ENCODE assay signal across 12 cellular contexts in genomic region chr2:85710687-85711577, GRCh38. TPM values are rescaled to one million over a fixed set of nuclear protein-coding genes. Genes with fewer than 3 reads are reported as not detected.
DNase-seq lines count a peak whose midpoint lies in the region; ATAC-seq and TF ChIP-seq lines count a peak whose summit lies in the region.
"Had no signal": no experiment of that assay in that cellular context is flagged by ENCODE, and none has a peak within 500 bp of the region (broad histone marks: within the 10 kb centered on the region; RNA-seq: fewer than 3 reads in every experiment).

No MANE protein-coding gene starts in this region.

- 72% methylated on average over 19 of the region's 19 CpGs for WGBS in urinary bladder

- no peaks in the 10 kb centered on the region for H3K36me3 ChIP-seq in urinary bladder (ENCODE audit: insufficient read depth)

- peak; percentile 60 for ATAC-seq in esophagus mucosa
- no peak for ATAC-seq in activated CD8-positive, alpha-beta T cell treated with anti-CD3 and anti-CD28 coated beads for 36 hours
- ATAC-seq: SK-N-SH treated with all-trans-retinoic acid at 6 μM for 48 hours had no signal

- intact Hi-C loops in activated CD4-positive, alpha-beta T cell treated with anti-CD3 and anti-CD28 coated beads, Interleukin-2, amount 10 ng/mL, durations not matched to agents 24 days and 14 days (cut with micrococcal nuclease): no loop called here
- intact Hi-C loops in activated CD8-positive, alpha-beta T cell treated with anti-CD3 and anti-CD28 coated beads for 36 hours (cut with micrococcal nuclease): no loop called here

- POLR2A ChIA-PET in activated CD8-positive, alpha-beta T cell treated with anti-CD3 and anti-CD28 coated beads for 36 hours (lab: Charles Lee): interaction anchor here (1.7 to 1.8 kb wide), 2 partner anchors 10 to 49 kb away, joined by 3 to 4 read pairs; no protein-coding TSS in a partner anchor

- peaks cover 3% of the 10 kb centered on the region for H3K27me3 Mint-ChIP-seq in activated CD4-positive, alpha-beta T cell treated with anti-CD3 and anti-CD28 coated beads, Interleukin-2, amount 10 ng/mL, durations not matched to agents 24 days and 14 days
- H3K27me3 Mint-ChIP-seq in activated CD8-positive, alpha-beta T cell treated with anti-CD3 and anti-CD28 coated beads for 36 hours: peaks cover 3% of the 10 kb centered on the region

- DNase-seq in activated CD4-positive, alpha-beta T cell treated with anti-CD3 and anti-CD28 coated beads, Interleukin-2, amount 10 ng/mL, durations not matched to agents 24 days and 14 days: no peak
- DNase-seq in activated CD4-positive, alpha-beta T cell treated with anti-CD3 and anti-CD28 coated beads, Interleukin-2, amount 50 U/mL, for 4 hours: no peak
- DNase-seq in myocyte (ENCODE audit: low read depth): peak; percentile 54
- DNase-seq in activated CD8-positive, alpha-beta T cell treated with anti-CD3 and anti-CD28 coated beads for 36 hours: no peak
- no peak for DNase-seq in UCSD-AML1 (lab: John Stamatoyannopoulos, UW; ENCODE audit: unreplicated experiment)
- no peak for DNase-seq in GM19238 (ENCODE audit: insufficient read length, low spot score)
- DNase-seq: NCI-H1092 treated with DMSO at 0.1 percent for 48 hours; stimulated activated naive CD4-positive, alpha-beta T cell had no signal

- no peak overlapping the region for H3K4me3 ChIP-seq in urinary bladder (ENCODE audit: low read depth, low read length)

- peaks cover 47% of the 10 kb centered on the region for H3K4me1 Mint-ChIP-seq in activated CD4-positive, alpha-beta T cell treated with anti-CD3 and anti-CD28 coated beads, Interleukin-2, amount 10 ng/mL, durations not matched to agents 24 days and 14 days
- peaks cover 5% of the 10 kb centered on the region for H3K4me1 Mint-ChIP-seq in activated CD8-positive, alpha-beta T cell treated with anti-CD3 and anti-CD28 coated beads for 36 hours (ENCODE audit: low read depth)

- no peak for TF ChIP-seq CTCF in activated CD8-positive, alpha-beta T cell treated with anti-CD3 and anti-CD28 coated beads for 36 hours (IDR thresholded peaks at IDR 0.05)

- no peaks in the 10 kb centered on the region for H3K36me3 Mint-ChIP-seq in activated CD4-positive, alpha-beta T cell treated with anti-CD3 and anti-CD28 coated beads, Interleukin-2, amount 10 ng/mL, durations not matched to agents 24 days and 14 days (ENCODE audit: low read depth)
- no peaks in the 10 kb centered on the region for H3K36me3 Mint-ChIP-seq in activated CD8-positive, alpha-beta T cell treated with anti-CD3 and anti-CD28 coated beads for 36 hours (ENCODE audit: low read depth)

- peak overlapping the region; percentile 3 for H3K27ac ChIP-seq in urinary bladder (ENCODE audit: low read depth)

- no peak overlapping the region for H3K4me3 Mint-ChIP-seq in activated CD4-positive, alpha-beta T cell treated with anti-CD3 and anti-CD28 coated beads, Interleukin-2, amount 10 ng/mL, durations not matched to agents 24 days and 14 days
- no peak overlapping the region for H3K4me3 Mint-ChIP-seq in activated CD8-positive, alpha-beta T cell treated with anti-CD3 and anti-CD28 coated beads for 36 hours

- no peaks in the 10 kb centered on the region for H3K9me3 Mint-ChIP-seq in activated CD4-positive, alpha-beta T cell treated with anti-CD3 and anti-CD28 coated beads, Interleukin-2, amount 10 ng/mL, durations not matched to agents 24 days and 14 days
- H3K9me3 Mint-ChIP-seq in activated CD8-positive, alpha-beta T cell treated with anti-CD3 and anti-CD28 coated beads for 36 hours: no peaks in the 10 kb centered on the region

- H3K27ac Mint-ChIP-seq in activated CD4-positive, alpha-beta T cell treated with anti-CD3 and anti-CD28 coated beads, Interleukin-2, amount 10 ng/mL, durations not matched to agents 24 days and 14 days: peak overlapping the region; percentile 34
- H3K27ac Mint-ChIP-seq in activated CD8-positive, alpha-beta T cell treated with anti-CD3 and anti-CD28 coated beads for 36 hours: no peak overlapping the region

- CTCF ChIA-PET in activated CD8-positive, alpha-beta T cell treated with anti-CD3 and anti-CD28 coated beads for 36 hours (lab: Charles Lee): interaction anchor here (1.5 to 9.4 kb wide), 4 partner anchors 18 to 104 kb away, joined by 7 to 134 read pairs (median 52); no protein-coding TSS in a partner anchor

- H3K4me1 ChIP-seq in urinary bladder (ENCODE audit: insufficient read depth): no peaks in the 10 kb centered on the region

RNA-seq across cellular contexts. Expression of gene GNLY, which starts 16.8 kb away (rescaled TPM):
- total RNA-seq in activated CD4-positive, alpha-beta T cell treated with anti-CD3 and anti-CD28 coated beads, Interleukin-2, amount 10 ng/mL, durations not matched to agents 24 days and 14 days: 54.1 and 58.5 TPM in 2 replicates
- total RNA-seq in esophagus mucosa (0.44 TPM), myocyte (1.4 TPM in 1 of 2 replicates, not detected in the other), urinary bladder (not detected)
- 0.14 TPM for polyA plus RNA-seq in myocyte (2012)
- polyA plus RNA-seq in urinary bladder: 1.8 TPM
- total RNA-seq in activated CD8-positive, alpha-beta T cell treated with anti-CD3 and anti-CD28 coated beads for 36 hours: 10 to 100 TPM; 46.7 to 52.6 TPM
- total RNA-seq: glomerular endothelial cell had no signal

RNA-seq across cellular contexts. Expression of gene ATOH8, which starts 42.9 kb away (rescaled TPM):
- total RNA-seq in activated CD4-positive, alpha-beta T cell treated with anti-CD3 and anti-CD28 coated beads, Interleukin-2, amount 10 ng/mL, durations not matched to agents 24 days and 14 days: 0.19 TPM in 1 of 2 replicates, not detected in the other
- 1.2 TPM for total RNA-seq in esophagus mucosa
- 7.2 and 8.3 TPM in 2 replicates for total RNA-seq in myocyte
- 3.1 TPM for polyA plus RNA-seq in myocyte (2012)
- total RNA-seq in urinary bladder: 18.3 TPM
- 49.2 TPM for polyA plus RNA-seq in urinary bladder
- not detected for total RNA-seq in activated CD8-positive, alpha-beta T cell treated with anti-CD3 and anti-CD28 coated beads for 36 hours

RNA-seq across cellular contexts. Expression of gene SFTPB, which starts 42.9 kb away (rescaled TPM):
- total RNA-seq in activated CD4-positive, alpha-beta T cell treated with anti-CD3 and anti-CD28 coated beads, Interleukin-2, amount 10 ng/mL, durations not matched to agents 24 days and 14 days: not detected in 2 replicates
- total RNA-seq in esophagus mucosa: 0.84 TPM
- not detected in 2 replicates for total RNA-seq in myocyte
- polyA plus RNA-seq in myocyte (2012): 0.08 TPM
- total RNA-seq in urinary bladder: not detected
- not detected for polyA plus RNA-seq in urinary bladder
- total RNA-seq in activated CD8-positive, alpha-beta T cell treated with anti-CD3 and anti-CD28 coated beads for 36 hours: not detected
- total RNA-seq: glomerular endothelial cell had no signal

Comparison
In these comparisons a context has a peak if more than half of its experiments do, and no peak if none do; other contexts are left out.
1. RNA of gene GNLY, which starts 16.8 kb away (total RNA-seq): 54.1 to 58.5 TPM in activated CD4-positive, alpha-beta T cell treated with anti-CD3 and anti-CD28 coated beads, Interleukin-2, amount 10 ng/mL, durations not matched to agents 24 days and 14 days and 46.7 to 52.6 TPM in activated CD8-positive, alpha-beta T cell treated with anti-CD3 and anti-CD28 coated beads for 36 hours; 1.4 TPM in myocyte, 0.44 TPM in esophagus mucosa (single experiment) and not detected in urinary bladder (single experiment); every median in the first group is over 10 times any median in the second.